In the genomic region with DNA sequence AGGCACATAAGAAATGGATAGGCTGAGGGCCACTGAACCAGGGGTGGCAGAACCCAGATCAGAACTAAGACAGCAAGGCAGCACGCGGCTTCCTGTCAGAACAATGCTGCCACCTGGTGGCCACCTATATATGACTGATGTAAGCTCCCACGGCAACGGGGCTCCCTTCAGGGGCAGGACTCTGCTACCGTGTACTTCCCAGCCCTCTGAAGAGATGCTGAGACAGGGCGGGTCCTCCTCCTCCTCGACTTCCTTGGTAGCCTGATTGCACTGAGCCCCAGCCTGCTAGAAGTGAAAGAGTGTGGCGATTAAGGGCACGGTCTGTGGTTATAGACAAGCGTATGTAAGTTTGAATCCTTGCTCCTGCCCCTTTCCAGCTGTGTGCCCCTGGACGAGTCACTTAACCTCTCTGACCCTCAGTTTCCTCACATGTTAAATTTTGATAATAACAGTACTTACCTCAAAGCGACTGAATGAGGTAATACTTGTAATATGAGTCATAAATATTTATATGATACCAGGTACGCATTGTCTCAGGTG, we compare ENCODE assay signal across 8 cellular contexts. TPM values are rescaled to one million over a fixed set of nuclear protein-coding genes. Genes with fewer than 3 reads are reported as not detected.
DNase-seq lines count a peak whose midpoint lies in the region; ATAC-seq and TF ChIP-seq lines count a peak whose summit lies in the region.

No MANE protein-coding gene starts in this region.

- ATAC-seq in HG03354 (IDR thresholded peaks at IDR 0.05; ENCODE audit: poor library complexity, severe bottlenecking, unreplicated experiment) (peak; percentile 97), left lobe of liver (peak; percentile 96)

- no peaks in the 10 kb centered on the region for H3K9me3 ChIP-seq in BE2C

- TF ChIP-seq CTCF in BE2C (IDR thresholded peaks at IDR 0.05; ENCODE audit: low read depth, low read length) = peak; percentile 88

- H3K27me3 ChIP-seq in BE2C = no peaks in the 10 kb centered on the region

- no peaks in the 10 kb centered on the region for H3K4me1 ChIP-seq in BE2C

- DNase-seq in BE2C = peak; percentile 93
- peak; percentile 87 for DNase-seq in GM19238 (ENCODE audit: insufficient read length, low spot score)
- peak; percentile 71 to 89 for DNase-seq in NCI-H446 (lab: John Stamatoyannopoulos, UW)
- DNase-seq in activated CD4-positive, CD25-positive, alpha-beta regulatory T cell (lab: John Stamatoyannopoulos, UW) = peak; percentile 78 to 87 (median 83)
- DNase-seq in central memory CD4-positive, alpha-beta T cell = peak; percentile 85
- DNase-seq in left lobe of liver (ENCODE audit: low spot score) = peak; percentile 83
- DNase-seq in stimulated activated CD4-positive, alpha-beta T cell treated with anti-CD3 and anti-CD28 coated beads, Interleukin-4, amount 100 ng/mL, for 1 hour = peak; percentile 90

- H3K4me3 ChIP-seq in BE2C (ENCODE audit: low read depth, low read length) = no peak overlapping the region

- H3K36me3 ChIP-seq in BE2C = no peaks in the 10 kb centered on the region

RNA-seq across cellular contexts. Expression of gene RPS14, which starts 13.3 kb away (rescaled TPM):
- 2,025 TPM for polyA plus RNA-seq in BE2C (2012; ENCODE audit: insufficient read depth, insufficient read length, low read depth)
- total RNA-seq in left lobe of liver = 660 TPM

RNA-seq across cellular contexts. Expression of gene CD74, which starts 23.5 kb away (rescaled TPM):
- 0.91 TPM for polyA plus RNA-seq in BE2C (2012; ENCODE audit: insufficient read depth, insufficient read length, low read depth)
- total RNA-seq in left lobe of liver = 89.1 TPM
